Comparison of ENCODE assay signal across 8 cellular contexts in genomic region chr10:100997364-100998182, GRCh38. TPM values are rescaled to one million over a fixed set of nuclear protein-coding genes. Genes with fewer than 3 reads are reported as not detected.
DNase-seq lines count a peak whose midpoint lies in the region; ATAC-seq and TF ChIP-seq lines count a peak whose summit lies in the region.

No MANE protein-coding gene starts in this region.

- H3K9me3 Mint-ChIP-seq in activated naive CD4-positive, alpha-beta T cell treated with anti-CD3 and anti-CD28 coated beads, Interleukin-2, amount 50 U/mL, for 72 hours = no peaks in the 10 kb centered on the region

- peak overlapping the region; percentile 59 to 72 for H3K27ac Mint-ChIP-seq in activated naive CD4-positive, alpha-beta T cell treated with anti-CD3 and anti-CD28 coated beads, Interleukin-2, amount 50 U/mL, for 72 hours

- in situ Hi-C loops in GM18951 (cut with MboI; ENCODE audit: low sequenced_read_pairs, unreplicated experiment) = no loop called here

- DNase-seq in BE2C = peak; percentile 87
- DNase-seq in Jurkat, Clone E6-1 (ENCODE audit: low read depth, low spot score) = no peak
- DNase-seq in SK-N-MC (ENCODE audit: low read depth, low spot score) = no peak
- DNase-seq in activated naive CD4-positive, alpha-beta T cell treated with anti-CD3 and anti-CD28 coated beads, Interleukin-2, amount 50 U/mL, for 72 hours (ENCODE audit: low spot score in 2 of 2) = peak; percentile 84 to 86
- DNase-seq in head of caudate nucleus = peak in 38 of 42 donors; percentile 49 to 88 (median 74)
- DNase-seq in ovary = peak; percentile 74 to 86 (median 83)
- DNase-seq in tibial nerve (ENCODE audit: low spot score in 2 of 2) = peak in 1 of 2 donors; percentile 52

- peak overlapping the region; percentile 79 for H3K4me3 ChIP-seq in BE2C (ENCODE audit: low read depth, low read length)
- peak overlapping the region; percentile 65 for H3K4me3 ChIP-seq in Jurkat, Clone E6-1 (ENCODE audit: low read length)
- H3K4me3 ChIP-seq in SK-N-MC = peak overlapping the region; percentile 81
- H3K4me3 ChIP-seq in ovary = peak overlapping the region; percentile 93
- H3K4me3 ChIP-seq in tibial nerve = peak overlapping the region; percentile 60 to 98 (median 93)

- peak overlapping the region; percentile 53 for H3K9ac ChIP-seq in SK-N-MC (ENCODE audit: insufficient read length)

- TF ChIP-seq POLR2A in GM18951 (IDR thresholded peaks at IDR 0.05; ENCODE audit: extremely low read depth, insufficient read depth, insufficient read length) (peak; percentile 49), ovary (IDR thresholded peaks at IDR 0.05) (no peak), tibial nerve (IDR thresholded peaks at IDR 0.05) (no peak)

- H3K36me3 ChIP-seq in BE2C = peaks cover 21% of the 10 kb centered on the region
- no peaks in the 10 kb centered on the region; the same call in 1 of the 2 replicates for H3K36me3 ChIP-seq in SK-N-MC (ENCODE audit: insufficient read depth, low read length)
- H3K36me3 ChIP-seq in ovary = no peaks in the 10 kb centered on the region
- H3K36me3 ChIP-seq in tibial nerve = peaks cover 0 to 15% (median 0%) of the 10 kb centered on the region in 3 donors

- H3K27me3 ChIP-seq in BE2C (no peaks in the 10 kb centered on the region), ovary (no peaks in the 10 kb centered on the region), tibial nerve (no peaks in the 10 kb centered on the region)

- WGBS in ovary, 3 donors = 0 to 1% (median 1%) methylated on average over 38 to 66 of the region's 66 CpGs
- WGBS in tibial nerve, 2 donors = 1% methylated on average over 33 to 49 of the region's 66 CpGs

- H3K9me3 ChIP-seq in BE2C (no peaks in the 10 kb centered on the region), SK-N-MC (ENCODE audit: low read depth, low read length) (no peaks in the 10 kb centered on the region), ovary (no peaks in the 10 kb centered on the region), tibial nerve (no peaks in the 10 kb centered on the region)

- peak; percentile 55 to 67 for ATAC-seq in activated naive CD4-positive, alpha-beta T cell treated with anti-CD3 and anti-CD28 coated beads, Interleukin-2, amount 50 U/mL, for 72 hours

- H3K27ac ChIP-seq in SK-N-MC (peak overlapping the region; percentile 50), ovary (peak overlapping the region; percentile 99 to 100), tibial nerve (peak overlapping the region; percentile 100)

- intact Hi-C loops in head of caudate nucleus (cut with DNase I) (loop anchor here (5.0 kb wide), 1 partner anchor 85 kb away; the partner anchor contains the start of gene SLF2), ovary (cut with DNase I) (loop anchor here in 1 of 4 donors (5.0 kb wide), 1 partner anchor 65 kb away; the partner anchor contains the start of gene KAZALD1)

- TF ChIP-seq EP300 in ovary (IDR thresholded peaks at IDR 0.05) (no peak), tibial nerve (IDR thresholded peaks at IDR 0.05) (no peak)

- peaks cover 0 to 6% of the 10 kb centered on the region in 2 donors for H3K36me3 Mint-ChIP-seq in activated naive CD4-positive, alpha-beta T cell treated with anti-CD3 and anti-CD28 coated beads, Interleukin-2, amount 50 U/mL, for 72 hours

- H3K4me1 ChIP-seq in BE2C (peaks cover 17% of the 10 kb centered on the region; the same call in 1 of the 2 replicates), ovary (ENCODE audit: insufficient read depth) (peaks cover 15% of the 10 kb centered on the region), tibial nerve (peaks cover 3 to 59% (median 24%) of the 10 kb centered on the region in 4 donors)

- TF ChIP-seq CTCF in BE2C (IDR thresholded peaks at IDR 0.05; ENCODE audit: low read depth, low read length) = peak; percentile 78
- peak; percentile 67 to 91 (median 89) for TF ChIP-seq CTCF in ovary (IDR thresholded peaks at IDR 0.05)
- TF ChIP-seq CTCF in tibial nerve (IDR thresholded peaks at IDR 0.05) = peak; percentile 84 to 93 (median 91)

RNA-seq across cellular contexts. Expression of gene LZTS2, which starts 2.0 kb away (rescaled TPM):
- 98.8 TPM for polyA plus RNA-seq in BE2C (2012; ENCODE audit: insufficient read depth, insufficient read length, low read depth)
- 17.3 TPM for polyA plus RNA-seq in Jurkat, Clone E6-1 (2012; ENCODE audit: insufficient read depth, insufficient read length)
- 10 to 100 TPM in 1 of 2 donors, 1 to 10 TPM in 1; 6.8 to 19.2 TPM for total RNA-seq in activated naive CD4-positive, alpha-beta T cell treated with anti-CD3 and anti-CD28 coated beads, Interleukin-2, amount 50 U/mL, for 72 hours
- total RNA-seq in ovary = 100 to 1,000 TPM in 2 of 7 donors, 10 to 100 TPM in 5; 60.6 to 121 (median 77.4) TPM
- polyA plus RNA-seq in ovary = 10 to 100 TPM in 1 of 2 donors, 1 to 10 TPM in 1; 9.4 to 93.9 TPM
- total RNA-seq in tibial nerve = 100 to 1,000 TPM in 2 of 4 donors, 10 to 100 TPM in 2; 81.4 to 134 (median 98.7) TPM

RNA-seq across cellular contexts. Expression of gene TWNK, which starts 10.2 kb away (rescaled TPM):
- polyA plus RNA-seq in BE2C (2012; ENCODE audit: insufficient read depth, insufficient read length, low read depth) = 96.5 TPM
- 20.6 TPM for polyA plus RNA-seq in Jurkat, Clone E6-1 (2012; ENCODE audit: insufficient read depth, insufficient read length)
- 10 to 100 TPM; 11.6 to 17.0 TPM for total RNA-seq in activated naive CD4-positive, alpha-beta T cell treated with anti-CD3 and anti-CD28 coated beads, Interleukin-2, amount 50 U/mL, for 72 hours
- 10 to 100 TPM in 4 of 7 donors, 1 to 10 TPM in 3; 2.4 to 13.9 (median 10.7) TPM for total RNA-seq in ovary
- polyA plus RNA-seq in ovary = 10 to 100 TPM in 1 of 2 donors, 1 to 10 TPM in 1; 5.3 to 12.5 TPM
- total RNA-seq in tibial nerve = 10 to 100 TPM in 1 of 4 donors, 1 to 10 TPM in 3; 5.0 to 11.4 (median 6.6) TPM

RNA-seq across cellular contexts. Expression of gene MRPL43, which starts 10.3 kb away (rescaled TPM):
- polyA plus RNA-seq in BE2C (2012; ENCODE audit: insufficient read depth, insufficient read length, low read depth) = 250 TPM
- polyA plus RNA-seq in Jurkat, Clone E6-1 (2012; ENCODE audit: insufficient read depth, insufficient read length) = 115 TPM
- 10 to 100 TPM; 42.4 to 53.3 TPM for total RNA-seq in activated naive CD4-positive, alpha-beta T cell treated with anti-CD3 and anti-CD28 coated beads, Interleukin-2, amount 50 U/mL, for 72 hours
- total RNA-seq in ovary = 100 to 1,000 TPM in 1 of 7 donors, 10 to 100 TPM in 6; 68.2 to 113 (median 83.3) TPM
- polyA plus RNA-seq in ovary = 100 to 1,000 TPM in 1 of 2 donors, 10 to 100 TPM in 1; 56.6 to 126 TPM
- 100 to 1,000 TPM in 2 of 4 donors, 10 to 100 TPM in 2; 64.1 to 146 (median 99.5) TPM for total RNA-seq in tibial nerve

RNA-seq across cellular contexts. Expression of gene SEMA4G, which starts 28.3 kb away (rescaled TPM):
- polyA plus RNA-seq in BE2C (2012; ENCODE audit: insufficient read depth, insufficient read length, low read depth) = 10.4 TPM
- polyA plus RNA-seq in Jurkat, Clone E6-1 (2012; ENCODE audit: insufficient read depth, insufficient read length) = 5.3 TPM
- 1 to 10 TPM in 1 of 2 donors, under 1 TPM in 1; 0.39 to 3.2 TPM for total RNA-seq in activated naive CD4-positive, alpha-beta T cell treated with anti-CD3 and anti-CD28 coated beads, Interleukin-2, amount 50 U/mL, for 72 hours
- total RNA-seq in ovary (10 to 100 TPM in 5 of 7 donors, 1 to 10 TPM in 2; 5.9 to 24.9 (median 13.1) TPM), tibial nerve (1 to 10 TPM; 3.1 to 9.2 (median 5.3) TPM)
- 10 to 100 TPM in 1 of 2 donors, 1 to 10 TPM in 1; 9.1 to 25.5 TPM for polyA plus RNA-seq in ovary

RNA-seq across cellular contexts. Expression of gene PDZD7, which starts 33.4 kb away (rescaled TPM):
- polyA plus RNA-seq in BE2C (2012; ENCODE audit: insufficient read depth, insufficient read length, low read depth) = 9.7 TPM
- 4.6 TPM for polyA plus RNA-seq in Jurkat, Clone E6-1 (2012; ENCODE audit: insufficient read depth, insufficient read length)
- 1 to 10 TPM in 1 of 2 donors, under 1 TPM in 1; 0.80 to 1.3 TPM for total RNA-seq in activated naive CD4-positive, alpha-beta T cell treated with anti-CD3 and anti-CD28 coated beads, Interleukin-2, amount 50 U/mL, for 72 hours
- total RNA-seq in ovary = 1 to 10 TPM in 2 of 7 donors, under 1 TPM in 5; 0.56 to 1.2 (median 0.74) TPM
- under 1 TPM; 0.07 to 0.44 TPM for polyA plus RNA-seq in ovary
- 1 to 10 TPM in 3 of 4 donors, under 1 TPM in 1; 0.84 to 2.4 (median 1.9) TPM for total RNA-seq in tibial nerve

Comparison
In these comparisons a context has a peak if more than half of its experiments do, and no peak if none do; other contexts are left out.
1. DNase-seq: peak in BE2C (single experiment), activated naive CD4-positive, alpha-beta T cell treated with anti-CD3 and anti-CD28 coated beads, Interleukin-2, amount 50 U/mL, for 72 hours (2 of 2), head of caudate nucleus (38 of 42) and ovary (5 of 5); none in Jurkat, Clone E6-1 (single experiment) and SK-N-MC (single experiment).
2. H3K27ac ChIP-seq: peak in every context shown above with its lines; median percentile 100 in tibial nerve; 100 in ovary; 50 in SK-N-MC.
3. Peak in every context shown above with its lines, with median percentiles within 50 percentile points of each other: H3K4me3 ChIP-seq and CTCF ChIP-seq.